ENCODE assay signal across 8 cellular contexts in the genomic region with DNA sequence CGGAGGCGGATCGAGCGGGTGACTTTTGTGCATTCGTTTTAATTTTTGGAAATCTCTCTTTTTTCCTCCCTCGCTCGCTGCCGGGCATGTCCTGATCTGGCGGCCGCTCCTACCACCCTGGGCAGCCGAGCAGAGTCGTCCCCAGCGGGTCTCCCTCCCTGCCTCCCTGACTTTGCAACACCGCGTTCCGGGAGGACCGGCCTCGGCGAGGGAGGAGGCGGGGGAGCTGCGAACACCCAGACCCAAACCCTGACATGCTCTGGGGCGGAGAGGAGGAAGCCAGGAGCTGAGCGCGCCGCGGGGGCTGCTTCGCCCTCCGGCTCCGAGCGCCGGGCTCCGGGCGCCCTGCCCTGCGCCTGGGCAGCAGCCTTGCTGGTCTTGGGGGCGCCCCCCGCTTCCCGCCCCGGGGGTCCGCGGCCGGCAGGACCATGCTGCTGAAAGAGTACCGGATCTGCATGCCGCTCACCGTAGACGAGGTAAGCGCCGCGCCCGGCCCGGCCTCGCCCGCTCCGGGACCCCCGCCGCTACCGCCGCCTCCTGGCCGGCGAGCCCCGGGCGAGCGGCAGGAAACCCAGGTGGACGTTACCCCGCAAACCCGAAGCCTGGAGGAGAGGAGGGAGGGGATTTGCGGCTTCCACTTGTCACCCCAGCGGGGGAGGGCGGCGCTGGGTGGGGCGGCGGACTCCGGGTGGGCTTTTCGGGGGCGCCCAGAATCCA. TPM values are rescaled to one million over a fixed set of nuclear protein-coding genes. Genes with fewer than 3 reads are reported as not detected.
DNase-seq lines count a peak whose midpoint lies in the region; ATAC-seq and TF ChIP-seq lines count a peak whose summit lies in the region.

No MANE protein-coding gene starts in this region.

- TF ChIP-seq POLR2A in Raji (IDR thresholded peaks at IDR 0.05; ENCODE audit: insufficient read depth, low read depth, low read length) = 0 out of 2 replicates have a peak, but pooled peaks have one; percentile 5

- H3K27me3 Mint-ChIP-seq in activated naive CD8-positive, alpha-beta T cell = no peaks in the 10 kb centered on the region

- H3K4ac ChIP-seq in trophoblast cell (ENCODE audit: low read depth, low read length) = peak overlapping the region; percentile 9

- H3K27ac Mint-ChIP-seq in activated naive CD8-positive, alpha-beta T cell = peak overlapping the region; percentile 86

- H2BK120ac ChIP-seq in trophoblast cell (ENCODE audit: insufficient read depth, low read length, poor library complexity) = peak overlapping the region; percentile 8

- ATAC-seq in HG03139 (IDR thresholded peaks at IDR 0.05; ENCODE audit: unreplicated experiment) = peak; percentile 9
- peak; percentile 58 for ATAC-seq in Right ventricle myocardium superior (ENCODE audit: poor library complexity)
- no peak for ATAC-seq in HG03565 (IDR thresholded peaks at IDR 0.05; ENCODE audit: unreplicated experiment)

- peak overlapping the region; percentile 50 for H2BK5ac ChIP-seq in trophoblast cell (ENCODE audit: low read depth, low read length, poor library complexity)

- no peaks in the 10 kb centered on the region for H3K9me3 ChIP-seq in trophoblast cell (ENCODE audit: insufficient read depth, low read depth, low read length)

- H4K12ac ChIP-seq in trophoblast cell (ENCODE audit: low read depth, low read length) = peak overlapping the region; percentile 91

- peak overlapping the region; percentile 78 for H3K4me3 ChIP-seq in trophoblast cell (ENCODE audit: low read depth, low read length)

- H3K9me3 Mint-ChIP-seq in activated naive CD8-positive, alpha-beta T cell (ENCODE audit: low read depth) = no peaks in the 10 kb centered on the region

- peak overlapping the region; percentile 63 for H3K18ac ChIP-seq in trophoblast cell (ENCODE audit: low read length)

- peak overlapping the region; percentile 97 for H3K4me2 ChIP-seq in trophoblast cell (ENCODE audit: low read length)

- H3K27me3 ChIP-seq in trophoblast cell (ENCODE audit: insufficient read depth, low read length) = no peaks in the 10 kb centered on the region

- peaks cover 8% of the 10 kb centered on the region for H3K79me2 ChIP-seq in trophoblast cell (ENCODE audit: control insufficient read depth, insufficient read depth, low read length, poor library complexity)

- H3K14ac ChIP-seq in trophoblast cell (ENCODE audit: low read length) = peak overlapping the region; percentile 68

- H3K36me3 Mint-ChIP-seq in activated naive CD8-positive, alpha-beta T cell = no peaks in the 10 kb centered on the region

- peak overlapping the region; percentile 83 for H2AFZ ChIP-seq in trophoblast cell (ENCODE audit: insufficient read depth, low read length, poor library complexity)

- no peaks in the 10 kb centered on the region for H3K36me3 ChIP-seq in trophoblast cell (ENCODE audit: control insufficient read depth in 1 of 2, insufficient read depth in 2 of 2, low read length in 2 of 2)

- no peak overlapping the region for H2AK5ac ChIP-seq in trophoblast cell (ENCODE audit: low read length)

- peak overlapping the region; percentile 95 for H4K91ac ChIP-seq in trophoblast cell (ENCODE audit: low read depth, low read length)

- peak overlapping the region; percentile 85 for H3K4me3 Mint-ChIP-seq in activated naive CD8-positive, alpha-beta T cell

- intact Hi-C loops in Right ventricle myocardium superior (cut with DNase I) = loop anchor here (2.0 to 10.0 kb wide), 4 partner anchors 99 to 311 kb away; no protein-coding TSS in a partner anchor

- no peak overlapping the region for H2BK12ac ChIP-seq in trophoblast cell (ENCODE audit: low read length)

- H3K9ac ChIP-seq in trophoblast cell (ENCODE audit: low read length) = peak overlapping the region; percentile 20

- peaks cover 5 to 9% of the 10 kb centered on the region in 2 experiments for H3K4me1 ChIP-seq in trophoblast cell (ENCODE audit: control insufficient read depth in 1 of 2, insufficient read depth in 2 of 2, low read length in 2 of 2)

- no peak overlapping the region for H3K23ac ChIP-seq in trophoblast cell (ENCODE audit: low read length)

- no CpG with 5 or more reads among the region's 74 CpGs for WGBS in trophoblast cell (ENCODE audit: extremely low coverage, insufficient coverage, insufficient read length)

- peaks cover 13% of the 10 kb centered on the region for H3K79me1 ChIP-seq in trophoblast cell (ENCODE audit: low read length)

- H4K8ac ChIP-seq in trophoblast cell (ENCODE audit: low read depth, low read length) = peak overlapping the region; percentile 65

- H3K27ac ChIP-seq in trophoblast cell (ENCODE audit: low read depth, low read length) = peak overlapping the region; percentile 59

- DNase-seq in NCI-H1694 treated with DMSO at 0.1 percent for 48 hours (lab: John Stamatoyannopoulos, UW) (peak; percentile 19), NCI-H1694 (lab: John Stamatoyannopoulos, UW) (no peak), Right ventricle myocardium superior (peak; percentile 77), trophoblast cell (peak; percentile 42 to 70)

- H3K4me1 Mint-ChIP-seq in activated naive CD8-positive, alpha-beta T cell (ENCODE audit: low read depth) = peaks cover 45% of the 10 kb centered on the region

RNA-seq across cellular contexts. Expression of a gene that starts 0.8 kb away (rescaled TPM):
- total RNA-seq in Right ventricle myocardium superior = 14.6 TPM
- 17.5 and 17.8 TPM in 2 replicates for polyA plus RNA-seq in trophoblast cell (2013)

RNA-seq across cellular contexts. Expression of a gene that starts 11.5 kb away (rescaled TPM):
- 42.6 TPM for total RNA-seq in Right ventricle myocardium superior
- 90.4 and 95.6 TPM in 2 replicates for polyA plus RNA-seq in trophoblast cell (2013)
